ENCODE assay signal across 2 cellular contexts in genomic region chr18:22448238-22448637, GRCh38.
TF ChIP-seq lines count a peak whose summit lies in the region.

No MANE protein-coding gene starts in this region.

TF ChIP-seq in liver, 16 proteins besides CTCF, POLR2A, EP300 and RAD21:
- TF ChIP-seq HNF4A (conservative IDR thresholded peaks at IDR 0.05) (no peak), EGR1 (IDR thresholded peaks at IDR 0.05; ENCODE audit: low read depth in 2 of 2) (no peak), NR2F2 (IDR thresholded peaks at IDR 0.05) (no peak), TAF1 (conservative IDR thresholded peaks at IDR 0.05) (no peak), SP1 (IDR thresholded peaks at IDR 0.05) (no peak)
- TF ChIP-seq, protein P1, sequence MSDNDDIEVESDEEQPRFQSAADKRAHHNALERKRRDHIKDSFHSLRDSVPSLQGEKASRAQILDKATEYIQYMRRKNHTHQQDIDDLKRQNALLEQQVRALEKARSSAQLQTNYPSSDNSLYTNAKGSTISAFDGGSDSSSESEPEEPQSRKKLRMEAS (IDR thresholded peaks at IDR 0.05) = no peak
TF ChIP-seq in liver: peak in this region for 0.

TF ChIP-seq in HepG2, 621 proteins besides CTCF, POLR2A, EP300 and RAD21:
- TF ChIP-seq EHMT2 (IDR thresholded peaks at IDR 0.05; ENCODE audit: borderline replicate concordance, low read depth, low read length) (no peak), NFATC3 (CRISPR knock-in tag; IDR thresholded peaks at IDR 0.05) (no peak), HIC2 (CRISPR knock-in tag; IDR thresholded peaks at IDR 0.05; ENCODE audit: low read depth) (no peak), BCL6 (CRISPR knock-in tag; IDR thresholded peaks at IDR 0.05) (no peak), SIN3B (IDR thresholded peaks at IDR 0.05; ENCODE audit: low read length) (no peak), HNRNPLL (IDR thresholded peaks at IDR 0.05; ENCODE audit: low read depth, low read length, poor library complexity, severe bottlenecking) (no peak), FOXK2 (IDR thresholded peaks at IDR 0.05) (no peak)
